1 cellular context compared by ENCODE assay signal in the genomic region with DNA sequence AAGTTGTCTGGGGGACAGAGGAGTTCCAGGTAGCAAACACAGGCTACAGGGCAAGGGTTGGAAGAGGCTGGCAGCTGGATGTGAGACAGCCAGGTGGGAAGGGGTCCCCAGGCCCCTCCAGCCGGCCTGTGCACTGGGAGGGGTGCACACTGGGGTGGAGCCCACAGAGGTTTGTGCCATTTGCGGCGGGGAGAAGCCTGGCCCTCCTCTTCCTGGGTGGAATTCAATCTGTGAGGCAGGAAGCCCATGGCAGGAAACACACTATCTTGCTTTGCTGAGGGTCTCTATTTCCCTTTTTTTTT.
TF ChIP-seq lines count a peak whose summit lies in the region.

No MANE protein-coding gene starts in this region.

TF ChIP-seq in IMR-90, 13 proteins besides CTCF, POLR2A, EP300 and RAD21 (continued from another document):
- TF ChIP-seq, protein P1, sequence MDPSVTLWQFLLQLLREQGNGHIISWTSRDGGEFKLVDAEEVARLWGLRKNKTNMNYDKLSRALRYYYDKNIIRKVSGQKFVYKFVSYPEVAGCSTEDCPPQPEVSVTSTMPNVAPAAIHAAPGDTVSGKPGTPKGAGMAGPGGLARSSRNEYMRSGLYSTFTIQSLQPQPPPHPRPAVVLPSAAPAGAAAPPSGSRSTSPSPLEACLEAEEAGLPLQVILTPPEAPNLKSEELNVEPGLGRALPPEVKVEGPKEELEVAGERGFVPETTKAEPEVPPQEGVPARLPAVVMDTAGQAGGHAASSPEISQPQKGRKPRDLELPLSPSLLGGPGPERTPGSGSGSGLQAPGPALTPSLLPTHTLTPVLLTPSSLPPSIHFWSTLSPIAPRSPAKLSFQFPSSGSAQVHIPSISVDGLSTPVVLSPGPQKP (IDR thresholded peaks at IDR 0.05; ENCODE audit: borderline replicate concordance, low read depth, low read length), result no peak
- TF ChIP-seq, protein P2, sequence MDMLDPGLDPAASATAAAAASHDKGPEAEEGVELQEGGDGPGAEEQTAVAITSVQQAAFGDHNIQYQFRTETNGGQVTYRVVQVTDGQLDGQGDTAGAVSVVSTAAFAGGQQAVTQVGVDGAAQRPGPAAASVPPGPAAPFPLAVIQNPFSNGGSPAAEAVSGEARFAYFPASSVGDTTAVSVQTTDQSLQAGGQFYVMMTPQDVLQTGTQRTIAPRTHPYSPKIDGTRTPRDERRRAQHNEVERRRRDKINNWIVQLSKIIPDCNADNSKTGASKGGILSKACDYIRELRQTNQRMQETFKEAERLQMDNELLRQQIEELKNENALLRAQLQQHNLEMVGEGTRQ (IDR thresholded peaks at IDR 0.05; ENCODE audit: low read depth, low read length), result no peak
- TF ChIP-seq MAZ (IDR thresholded peaks at IDR 0.05; ENCODE audit: borderline replicate concordance, low read depth, low read length), result no peak
- TF ChIP-seq MAFK (IDR thresholded peaks at IDR 0.05; ENCODE audit: low read depth, low read length), result no peak
- no peak for TF ChIP-seq CEBPB (IDR thresholded peaks at IDR 0.05; ENCODE audit: low read depth, low read length)
- no peak for TF ChIP-seq NFE2L2 (IDR thresholded peaks at IDR 0.05; ENCODE audit: low read depth, low read length)
- no peak for TF ChIP-seq RCOR1 (IDR thresholded peaks at IDR 0.05; ENCODE audit: insufficient replicate concordance, low read length)
TF ChIP-seq in IMR-90: peak in this region for 0.
